ENCODE assay signal across 1 cellular context in genomic region chr13:49443689-49444516, GRCh38.
TF ChIP-seq lines count a peak whose summit lies in the region.

Gene CAB39L, minus strand, starts transcription at chr13:49444064. Its CDS starts 61,154 bp downstream, at chr13:49382910.
Gene SETDB2, plus strand, starts transcription at chr13:49444274. Its CDS starts 7,620 bp downstream, at chr13:49451894.

TF ChIP-seq in GM12878, 131 proteins besides CTCF, POLR2A, EP300 and RAD21 (continued from another document and continues in another):
- TF ChIP-seq MXI1 (IDR thresholded peaks at IDR 0.05; ENCODE audit: low read depth, low read length) (0 out of 2 replicates have a peak, but pooled peaks have one; percentile 52), ZNF207 (IDR thresholded peaks at IDR 0.05; ENCODE audit: borderline replicate concordance) (0 out of 2 replicates have a peak, but pooled peaks have one; percentile 51), BRCA1 (IDR thresholded peaks at IDR 0.05; ENCODE audit: low read depth, low read length) (peak; percentile 74), POLR2AphosphoS5 (IDR thresholded peaks at IDR 0.05; ENCODE audit: low read length) (peak; percentile 77; the same call in 1 of the 2 replicates), EGR1 (IDR thresholded peaks at IDR 0.05; ENCODE audit: borderline replicate concordance in 1 of 2, low read depth in 2 of 2, low read length in 2 of 2) (no peak), CREM (IDR thresholded peaks at IDR 0.05; ENCODE audit: low read depth) (peak; percentile 90), E4F1 (IDR thresholded peaks at IDR 0.05; ENCODE audit: borderline replicate concordance, partially characterized antibody) (peak; percentile 20), EED (IDR thresholded peaks at IDR 0.05; ENCODE audit: low read depth) (0 out of 2 replicates have a peak, but pooled peaks have one; percentile 41), SUPT20H (IDR thresholded peaks at IDR 0.05; ENCODE audit: borderline replicate concordance, control insufficient read depth, low read depth, low read length) (no peak), RUNX3 (IDR thresholded peaks at IDR 0.05; ENCODE audit: low read length) (peak; percentile 74), YBX1 (IDR thresholded peaks at IDR 0.05) (no peak), ETV6 (conservative IDR thresholded peaks at IDR 0.05 in 1 of 2, IDR thresholded peaks at IDR 0.05 in 1 of 2; ENCODE audit: borderline replicate concordance in 1 of 2, low read depth in 1 of 2) (no peak; a peak in 1 of 4 replicates), YY1 (IDR thresholded peaks at IDR 0.05; ENCODE audit: low read depth, low read length) (peak; percentile 100), RCOR1 (conservative IDR thresholded peaks at IDR 0.05; ENCODE audit: low read depth, low read length) (peak; percentile 95), RBBP5 (conservative IDR thresholded peaks at IDR 0.05) (no peak), MAX (IDR thresholded peaks at IDR 0.05; ENCODE audit: low read depth, low read length) (0 out of 2 replicates have a peak, but pooled peaks have one; percentile 20), TARDBP (IDR thresholded peaks at IDR 0.05; ENCODE audit: borderline replicate concordance) (peak; percentile 67; the same call in 1 of the 2 replicates), ASH2L (IDR thresholded peaks at IDR 0.05; ENCODE audit: borderline replicate concordance, low read depth) (no peak), PAX8 (IDR thresholded peaks at IDR 0.05) (peak; percentile 84; the same call in 1 of the 2 replicates), ZBTB33 (IDR thresholded peaks at IDR 0.05) (no peak), KLF5 (IDR thresholded peaks at IDR 0.05; ENCODE audit: partially characterized antibody) (no peak), PBX3 (IDR thresholded peaks at IDR 0.05; ENCODE audit: insufficient replicate concordance, low read depth, low read length) (peak; percentile 76), TCF7 (IDR thresholded peaks at IDR 0.05; ENCODE audit: borderline replicate concordance) (no peak), USF1 (IDR thresholded peaks at IDR 0.05; ENCODE audit: borderline replicate concordance, extremely low read length, insufficient read depth, low read depth, low read length) (no peak), NR2F1 (conservative IDR thresholded peaks at IDR 0.05) (peak; percentile 10; the same call in 1 of the 2 replicates), JUNB (IDR thresholded peaks at IDR 0.05) (no peak), ATF3 (IDR thresholded peaks at IDR 0.05; ENCODE audit: borderline replicate concordance, extremely low read depth, low read depth, low read length) (no peak), TAF1 (IDR thresholded peaks at IDR 0.05; ENCODE audit: borderline replicate concordance, low read depth, low read length) (peak; percentile 51), SP1 (IDR thresholded peaks at IDR 0.05; ENCODE audit: low read depth, low read length) (peak; percentile 85), RELB (IDR thresholded peaks at IDR 0.05; ENCODE audit: low read depth) (peak; percentile 66; the same call in 1 of the 2 replicates), ESRRA (IDR thresholded peaks at IDR 0.05; ENCODE audit: low read length) (no peak), CBX3 (IDR thresholded peaks at IDR 0.05; ENCODE audit: borderline replicate concordance, low read depth) (no peak), ZNF24 (IDR thresholded peaks at IDR 0.05) (peak; percentile 79; the same call in 1 of the 2 replicates), IKZF2 (IDR thresholded peaks at IDR 0.05) (peak in 1 of 2 experiments; percentile 36; a peak in 2 of 4 replicates), TCF3 (IDR thresholded peaks at IDR 0.05; ENCODE audit: borderline replicate concordance, insufficient read depth, low read depth, low read length) (peak; percentile 77; the same call in 1 of the 2 replicates), ZNF622 (IDR thresholded peaks at IDR 0.05) (no peak), NFXL1 (IDR thresholded peaks at IDR 0.05; ENCODE audit: borderline replicate concordance) (no peak), BHLHE40 (IDR thresholded peaks at IDR 0.05; ENCODE audit: borderline replicate concordance in 1 of 2, low read depth in 2 of 2, low read length in 1 of 2) (peak; percentile 20 to 59; a peak in 2 of 4 replicates), ZZZ3 (IDR thresholded peaks at IDR 0.05; ENCODE audit: control insufficient read depth, insufficient read length, low read depth) (no peak), SIN3A (IDR thresholded peaks at IDR 0.05; ENCODE audit: low read depth, low read length) (no peak), POU2F2 (IDR thresholded peaks at IDR 0.05; ENCODE audit: borderline replicate concordance, low read depth, low read length) (peak; percentile 5; the same call in 1 of the 3 replicates), BCL11A (IDR thresholded peaks at IDR 0.05; ENCODE audit: low read depth, low read length) (no peak), NFIC (IDR thresholded peaks at IDR 0.05; ENCODE audit: low read depth, low read length) (no peak), SREBF2 (IDR thresholded peaks at IDR 0.05; ENCODE audit: low read length) (no peak), MYC (IDR thresholded peaks at IDR 0.05; ENCODE audit: insufficient read depth, insufficient read length, insufficient replicate concordance, low read length, severe bottlenecking) (no peak), MEF2B (IDR thresholded peaks at IDR 0.05; ENCODE audit: partially characterized antibody, poor library complexity, severe bottlenecking) (peak; percentile 37), CUX1 (IDR thresholded peaks at IDR 0.05; ENCODE audit: insufficient replicate concordance, low read depth, low read length) (no peak), CEBPZ (IDR thresholded peaks at IDR 0.05; ENCODE audit: low read depth, low read length) (no peak)
